25 cellular contexts compared by ENCODE assay signal in genomic region chr12:25434493-25434892, GRCh38.
DNase-seq lines count a peak whose midpoint lies in the region; ATAC-seq and TF ChIP-seq lines count a peak whose summit lies in the region.
"Had no signal": no experiment of that assay in that cellular context is flagged by ENCODE, and none has a peak within 500 bp of the region (broad histone marks: within the 10 kb centered on the region; RNA-seq: fewer than 3 reads in every experiment).

No MANE protein-coding gene starts in this region.

- no peaks in the 10 kb centered on the region for H3F3A ChIP-seq in GM23338 (replicated peaks; ENCODE audit: low read depth)
- no peaks in the 10 kb centered on the region for H3F3A ChIP-seq in Loucy (ENCODE audit: low read depth)
- no peaks in the 10 kb centered on the region for H3F3A ChIP-seq in neural progenitor cell (ENCODE audit: low read depth)

- H3K27ac Mint-ChIP-seq in GM23338, result peak overlapping the region; percentile 13; the same call in 1 of the 2 replicates
- peak overlapping the region; percentile 69 for H3K27ac Mint-ChIP-seq in glutamatergic neuron (ENCODE audit: unreplicated experiment)
- peak overlapping the region; percentile 21 for H3K27ac Mint-ChIP-seq in neural progenitor cell
- H3K27ac Mint-ChIP-seq: CD4-positive, alpha-beta memory T cell; nephron progenitor cell; stimulated activated naive CD8-positive, alpha-beta T cell treated with anti-CD3 and anti-CD28 coated beads, Interleukin-15, Interleukin-2, amounts not matched to agents 100 ng/mL and 50 ng/mL, for 24 hours; T-cell had no signal

- H3K4me1 Mint-ChIP-seq in GM23338, result peaks cover 9% of the 10 kb centered on the region
- peaks cover 24% of the 10 kb centered on the region for H3K4me1 Mint-ChIP-seq in glutamatergic neuron (ENCODE audit: low read depth, unreplicated experiment)
- peaks cover 3% of the 10 kb centered on the region for H3K4me1 Mint-ChIP-seq in neural progenitor cell

- DNase-seq in GM23338 (ENCODE audit: low spot score) (peak; percentile 43), glutamatergic neuron (no peak), neural progenitor cell (ENCODE audit: low spot score) (no peak), AML-193 (lab: John Stamatoyannopoulos, UW) (no peak)
- DNase-seq: adrenal gland; brain microvascular endothelial cell; CD4-positive, alpha-beta memory T cell; effector CD8-positive, alpha-beta T cell; foreskin keratinocyte; GOT3; Kasumi-1; NCI-H1092; NCI-H2029; NCI-H345; nephron progenitor cell; PC-9; SHP77; stimulated activated CD4-positive, alpha-beta T cell treated with anti-CD3 and anti-CD28 coated beads, Interleukin-15, amount 100 ng/mL, for 24 hours; T-cell; thyroid gland had no signal

- H3K4me1 ChIP-seq in GM23338 (ENCODE audit: insufficient read depth) (peaks cover 9% of the 10 kb centered on the region), Loucy (ENCODE audit: insufficient read depth, low read length, poor library complexity, severe bottlenecking) (peaks cover 21% of the 10 kb centered on the region), neural progenitor cell (peaks cover 3% of the 10 kb centered on the region)

- H3K4me2 ChIP-seq in GM23338, result no peak overlapping the region
- peak overlapping the region; percentile 34 for H3K4me2 ChIP-seq in Loucy (ENCODE audit: low read depth, low read length, poor library complexity, severe bottlenecking)
- no peak overlapping the region for H3K4me2 ChIP-seq in neural progenitor cell
- H3K4me2 ChIP-seq: PC-9 had no signal

- no peaks in the 10 kb centered on the region for H3K9me3 Mint-ChIP-seq in GM23338
- peaks cover 2% of the 10 kb centered on the region for H3K9me3 Mint-ChIP-seq in glutamatergic neuron (ENCODE audit: unreplicated experiment)
- no peaks in the 10 kb centered on the region for H3K9me3 Mint-ChIP-seq in neural progenitor cell
- H3K9me3 Mint-ChIP-seq: CD4-positive, alpha-beta memory T cell; stimulated activated naive CD8-positive, alpha-beta T cell treated with anti-CD3 and anti-CD28 coated beads, Interleukin-15, Interleukin-2, amounts not matched to agents 100 ng/mL and 50 ng/mL, for 24 hours had no signal

- TF ChIP-seq CTCF in GM23338 (conservative IDR thresholded peaks at IDR 0.05; ENCODE audit: low read depth in 2 of 2) (no peak), Loucy (conservative IDR thresholded peaks at IDR 0.05; ENCODE audit: low read length) (no peak), glutamatergic neuron (IDR thresholded peaks at IDR 0.05; ENCODE audit: partially characterized antibody, unreplicated experiment) (no peak), neural progenitor cell (IDR thresholded peaks at IDR 0.05) (no peak)

- no peak overlapping the region for H3K4me3 Mint-ChIP-seq in GM23338
- peak overlapping the region; percentile 62 for H3K4me3 Mint-ChIP-seq in glutamatergic neuron (ENCODE audit: unreplicated experiment)
- no peak overlapping the region for H3K4me3 Mint-ChIP-seq in neural progenitor cell
- H3K4me3 Mint-ChIP-seq: CD4-positive, alpha-beta memory T cell; nephron progenitor cell; stimulated activated naive CD8-positive, alpha-beta T cell treated with anti-CD3 and anti-CD28 coated beads, Interleukin-15, Interleukin-2, amounts not matched to agents 100 ng/mL and 50 ng/mL, for 24 hours; T-cell had no signal

- no peaks in the 10 kb centered on the region for H3K36me3 ChIP-seq in GM23338 (ENCODE audit: insufficient read depth)
- no peaks in the 10 kb centered on the region for H3K36me3 ChIP-seq in Loucy (ENCODE audit: insufficient read depth, low read length)
- no peaks in the 10 kb centered on the region for H3K36me3 ChIP-seq in neural progenitor cell
- H3K36me3 ChIP-seq: adrenal gland, brain microvascular endothelial cell, thyroid gland had no signal

- H3K27me3 Mint-ChIP-seq in GM23338 (ENCODE audit: insufficient read depth, low read depth, poor library complexity), result peaks cover 2% of the 10 kb centered on the region
- H3K27me3 Mint-ChIP-seq in glutamatergic neuron (ENCODE audit: unreplicated experiment), result no peaks in the 10 kb centered on the region
- peaks cover 2% of the 10 kb centered on the region for H3K27me3 Mint-ChIP-seq in neural progenitor cell (ENCODE audit: insufficient read depth, low read depth)
- H3K27me3 Mint-ChIP-seq: stimulated activated naive CD8-positive, alpha-beta T cell treated with anti-CD3 and anti-CD28 coated beads, Interleukin-15, Interleukin-2, amounts not matched to agents 100 ng/mL and 50 ng/mL, for 24 hours; T-cell had no signal

- H4K20me1 ChIP-seq in GM23338 (replicated peaks; ENCODE audit: insufficient read depth) (no peaks in the 10 kb centered on the region), Loucy (ENCODE audit: insufficient read depth, low read length, poor library complexity, severe bottlenecking) (no peaks in the 10 kb centered on the region), neural progenitor cell (ENCODE audit: low read depth) (no peaks in the 10 kb centered on the region)

- H3K9ac ChIP-seq in Loucy (ENCODE audit: low read depth, low read length, poor library complexity, severe bottlenecking) (no peak overlapping the region), neural progenitor cell (no peak overlapping the region)

- H3K4me3 ChIP-seq in GM23338 (no peak overlapping the region), Loucy (ENCODE audit: low read length, poor library complexity, severe bottlenecking) (no peak overlapping the region), neural progenitor cell (no peak overlapping the region)
- H3K4me3 ChIP-seq: adrenal gland, PC-9, thyroid gland had no signal

- H3K9me3 ChIP-seq in Loucy (ENCODE audit: insufficient read depth, low read depth, low read length) (no peaks in the 10 kb centered on the region), neural progenitor cell (ENCODE audit: low read depth) (no peaks in the 10 kb centered on the region)
- H3K9me3 ChIP-seq: adrenal gland, thyroid gland had no signal

- ATAC-seq in GM23338 (peak; percentile 49; the same call in 2 of the 3 replicates), HG03442 (IDR thresholded peaks at IDR 0.05; ENCODE audit: unreplicated experiment) (no peak), HG02623 (IDR thresholded peaks at IDR 0.05; ENCODE audit: unreplicated experiment) (no peak)
- ATAC-seq: foreskin keratinocyte, sciatic nerve, T-cell had no signal

- H3K9me2 ChIP-seq in GM23338 (ENCODE audit: insufficient read depth) (peaks cover 6% of the 10 kb centered on the region; the same call in 1 of the 2 replicates), Loucy (replicated peaks; ENCODE audit: low read depth, low read length) (no peaks in the 10 kb centered on the region)

- H3K27ac ChIP-seq in GM23338 (ENCODE audit: low read depth), result no peak overlapping the region
- no peak overlapping the region for H3K27ac ChIP-seq in neural progenitor cell
- H3K27ac ChIP-seq: adrenal gland, brain microvascular endothelial cell, foreskin keratinocyte, PC-9, thyroid gland had no signal

- H3K79me2 ChIP-seq in GM23338 (replicated peaks; ENCODE audit: insufficient read depth) (no peaks in the 10 kb centered on the region), Loucy (ENCODE audit: insufficient read depth, low read length) (no peaks in the 10 kb centered on the region), neural progenitor cell (ENCODE audit: low read depth) (no peaks in the 10 kb centered on the region)

- no peaks in the 10 kb centered on the region for H3K36me3 Mint-ChIP-seq in GM23338 (ENCODE audit: low read depth)
- no peaks in the 10 kb centered on the region for H3K36me3 Mint-ChIP-seq in glutamatergic neuron (ENCODE audit: unreplicated experiment)
- H3K36me3 Mint-ChIP-seq in neural progenitor cell, result no peaks in the 10 kb centered on the region
- H3K36me3 Mint-ChIP-seq: CD4-positive, alpha-beta memory T cell; T-cell had no signal

- H3K27me3 ChIP-seq in GM23338 (ENCODE audit: insufficient read depth) (no peaks in the 10 kb centered on the region), Loucy (ENCODE audit: insufficient read depth, low read length, poor library complexity, severe bottlenecking) (no peaks in the 10 kb centered on the region), neural progenitor cell (no peaks in the 10 kb centered on the region)
- H3K27me3 ChIP-seq: adrenal gland, brain microvascular endothelial cell, foreskin keratinocyte, thyroid gland had no signal

- H2AFZ ChIP-seq in GM23338 (no peak overlapping the region), Loucy (ENCODE audit: low read length) (no peak overlapping the region), neural progenitor cell (replicated peaks) (no peak overlapping the region)
- H2AFZ ChIP-seq: PC-9 had no signal

TF ChIP-seq in GM23338, 12 proteins besides CTCF, POLR2A, EP300 and RAD21 (continues in another document):
- TF ChIP-seq JUNB (IDR thresholded peaks at IDR 0.05; ENCODE audit: unreplicated experiment) (no peak), ZNF331 (CRISPR knock-in tag; IDR thresholded peaks at IDR 0.05; ENCODE audit: low read depth) (no peak), ZNF114 (CRISPR knock-in tag; IDR thresholded peaks at IDR 0.05) (no peak), NANOG (IDR thresholded peaks at IDR 0.05; ENCODE audit: borderline replicate concordance) (no peak), ETS1 (IDR thresholded peaks at IDR 0.05) (no peak), POLR2AphosphoS5 (IDR thresholded peaks at IDR 0.05; ENCODE audit: low read depth) (no peak)

Comparison
In these comparisons a context has a peak if more than half of its experiments do, and no peak if none do; other contexts are left out.
1. H3K27ac Mint-ChIP-seq: peak in every context shown above with its lines; median percentile 69 in glutamatergic neuron; 21 in neural progenitor cell; 13 in GM23338.